In genomic region chr1:225508538-225509375, GRCh38 we compare ENCODE assay signal across 8 cellular contexts.
A peak's percentile ranks its signal among the peaks of the same experiment; 100 is the strongest.
DNase-seq lines count a peak whose midpoint lies in the region; ATAC-seq and TF ChIP-seq lines count a peak whose summit lies in the region.

No MANE protein-coding gene starts in this region.

- no peak overlapping the region for H3K9ac ChIP-seq in subcutaneous abdominal adipose tissue (ENCODE audit: low read length in 5 of 5)

- no peaks in the 10 kb centered on the region for H3K9me3 ChIP-seq in subcutaneous abdominal adipose tissue (ENCODE audit: control insufficient read depth in 5 of 5, low read length in 5 of 5)

- H3K4me3 ChIP-seq in subcutaneous abdominal adipose tissue (ENCODE audit: low read depth in 1 of 5, low read length in 5 of 5): no peak overlapping the region

- peaks cover 0 to 5% (median 2%) of the 10 kb centered on the region in 5 donors for H3K4me1 ChIP-seq in subcutaneous abdominal adipose tissue (ENCODE audit: control insufficient read depth in 5 of 5, insufficient read depth in 5 of 5, low read length in 5 of 5)

- H3K36me3 Mint-ChIP-seq in brain: peaks cover 62% of the 10 kb centered on the region

- no peaks in the 10 kb centered on the region for H3K27me3 ChIP-seq in subcutaneous abdominal adipose tissue (ENCODE audit: control insufficient read depth in 5 of 5, insufficient read depth in 4 of 5, low read length in 5 of 5)

- H3K4me1 Mint-ChIP-seq in brain: peaks cover 19% of the 10 kb centered on the region

- H3K36me3 ChIP-seq in subcutaneous abdominal adipose tissue (ENCODE audit: control insufficient read depth in 5 of 5, insufficient read depth in 5 of 5, low read length in 5 of 5): peaks cover 0 to 18% (median 13%) of the 10 kb centered on the region in 5 donors

- intact Hi-C loops in posterior cingulate gyrus (cut with DNase I): no loop called here

- DNase-seq in Caki2 (ENCODE audit: low read depth): peak; percentile 96
- DNase-seq in MV-4-11 (lab: John Stamatoyannopoulos, UW): peak; percentile 43
- peak; percentile 78 for DNase-seq in islet precursor cell
- no peak for DNase-seq in posterior cingulate gyrus

- peak overlapping the region; percentile 5 to 93 (median 67) for H3K27ac Mint-ChIP-seq in brain

- no peak for TF ChIP-seq CTCF in brain (conservative IDR thresholded peaks at IDR 0.05)

- no peaks in the 10 kb centered on the region for H3K9me3 Mint-ChIP-seq in brain

- H3K27ac ChIP-seq in subcutaneous abdominal adipose tissue (ENCODE audit: low read depth, low read length): peak overlapping the region; percentile 74

- no peak for ATAC-seq in GM18873 (IDR thresholded peaks at IDR 0.05; ENCODE audit: low FRiP score, unreplicated experiment)
- no peak for ATAC-seq in GM18861 (IDR thresholded peaks at IDR 0.05; ENCODE audit: unreplicated experiment)

- H3K27me3 Mint-ChIP-seq in brain: peaks cover 3% of the 10 kb centered on the region

- H3K4me3 Mint-ChIP-seq in brain: no peak overlapping the region

- in situ Hi-C loops in Caki2 (cut with HindIII; ENCODE audit: low pct_unique_long_range_greater_than_20kb, low sequenced_read_pairs): no loop called here

Comparison
In these comparisons a context has a peak if more than half of its experiments do, and no peak if none do; other contexts are left out.
1. DNase-seq: peak in Caki2 (single experiment), MV-4-11 (single experiment) and islet precursor cell (single experiment); none in posterior cingulate gyrus (0 of 10).